13 cellular contexts compared by ENCODE assay signal in genomic region chr2:205752421-205752820, GRCh38.
"Had no signal": no experiment of that assay in that cellular context is flagged by ENCODE, and none has a peak within 500 bp of the region (broad histone marks: within the 10 kb centered on the region; RNA-seq: fewer than 3 reads in every experiment).

No MANE protein-coding gene starts in this region.

- H3K79me2 ChIP-seq: parathyroid adenoma had no signal

- H3K4me3 ChIP-seq: heart right ventricle, right atrium auricular region, suprapubic skin had no signal

- H2AFZ ChIP-seq: parathyroid adenoma had no signal

- H3K9me3 ChIP-seq: heart right ventricle, right atrium auricular region, suprapubic skin had no signal

- H3K36me3 ChIP-seq: right atrium auricular region, suprapubic skin had no signal

- FAIRE-seq: frontal cortex, islet of Langerhans had no signal

- H3K27me3 ChIP-seq: heart right ventricle, right atrium auricular region, suprapubic skin had no signal

- H3K9ac ChIP-seq: parathyroid adenoma had no signal

- ATAC-seq: activated CD4-positive, CD25-positive, alpha-beta regulatory T cell treated with anti-CD3 and anti-CD28 coated beads, Interleukin-2, amount 50 U/mL, for 24 hours; heart right ventricle had no signal

- H3K27ac ChIP-seq: heart right ventricle, parathyroid adenoma, right atrium auricular region, suprapubic skin had no signal

- H3K4me1 ChIP-seq: parathyroid adenoma had no signal

- DNase-seq: activated CD4-positive, alpha-beta T cell treated with anti-CD3 and anti-CD28 coated beads, Interleukin-2, amount 50 U/mL, for 4 hours; activated effector memory CD4-positive, alpha-beta T cell treated with anti-CD3 and anti-CD28 coated beads, Interleukin-2, amount 50 U/mL, for 16 hours; activated naive CD8-positive, alpha-beta T cell treated with anti-CD3 and anti-CD28 coated beads for 36 hours; activated T-cell treated with anti-CD3 and anti-CD28 coated beads, Interleukin-2, amount 50 U/mL, for 24 hours; heart right ventricle; stimulated activated CD4-positive, alpha-beta T cell treated with anti-CD3 and anti-CD28 coated beads, Interleukin-2, amount 100 ng/mL, for 24 hours; stimulated activated naive CD4-positive, alpha-beta T cell had no signal
